ENCODE assay signal across 12 cellular contexts in the genomic region with DNA sequence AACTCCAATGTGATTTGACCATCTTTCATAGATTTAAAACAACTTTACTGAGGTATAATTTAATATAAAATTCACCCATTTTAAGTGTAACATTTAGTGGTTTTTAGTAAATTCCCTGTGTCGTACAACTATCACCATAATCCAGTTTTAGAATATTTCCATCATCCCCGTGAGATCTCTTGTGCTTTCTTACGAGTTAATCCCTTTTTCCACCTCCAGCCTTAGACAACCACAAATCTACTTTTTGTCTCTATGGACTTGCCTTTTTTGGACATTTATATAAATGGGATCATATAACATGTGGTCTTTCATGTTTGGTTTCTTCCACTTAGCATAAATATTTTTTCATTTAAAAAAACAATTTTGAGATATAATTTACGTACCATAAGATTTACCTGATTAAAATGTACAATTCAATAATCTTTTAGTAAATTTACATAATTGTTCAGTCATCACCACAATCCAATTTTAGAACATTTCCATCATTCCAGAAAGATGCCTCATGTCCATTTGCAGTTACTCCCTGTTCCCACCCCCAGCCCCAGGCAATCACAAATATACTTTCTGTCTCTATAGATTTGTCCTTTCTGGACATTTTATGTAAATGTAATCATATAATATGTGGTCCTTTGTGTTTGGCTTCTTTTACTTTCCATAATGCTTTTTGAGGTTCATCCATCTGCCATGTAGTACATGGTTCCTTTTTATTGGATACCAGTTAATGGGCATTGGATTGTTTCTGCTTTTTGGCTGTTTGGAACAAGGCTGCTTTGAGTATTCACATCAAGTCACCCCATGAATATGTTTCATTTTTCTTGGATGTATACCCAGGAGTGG.
A peak's percentile ranks its signal among the peaks of the same experiment; 100 is the strongest.
DNase-seq lines count a peak whose midpoint lies in the region; ATAC-seq and TF ChIP-seq lines count a peak whose summit lies in the region.
"Had no signal": no experiment of that assay in that cellular context is flagged by ENCODE, and none has a peak within 500 bp of the region (broad histone marks: within the 10 kb centered on the region; RNA-seq: fewer than 3 reads in every experiment).

No MANE protein-coding gene starts in this region.

- H3K4me3 Mint-ChIP-seq in activated naive CD8-positive, alpha-beta T cell treated with anti-CD3 and anti-CD28 coated beads, Interleukin-2, amount 50 U/mL, for 24 hours: peak overlapping the region; percentile 97

- TF ChIP-seq CTCF in AG10803 (conservative IDR thresholded peaks at IDR 0.05; ENCODE audit: low read length): no peak

- H3K9me3 Mint-ChIP-seq in activated naive CD8-positive, alpha-beta T cell treated with anti-CD3 and anti-CD28 coated beads, Interleukin-2, amount 50 U/mL, for 24 hours: no peaks in the 10 kb centered on the region

- no peaks in the 10 kb centered on the region for H3K27me3 Mint-ChIP-seq in activated naive CD8-positive, alpha-beta T cell treated with anti-CD3 and anti-CD28 coated beads, Interleukin-2, amount 50 U/mL, for 24 hours

- peaks cover 83% of the 10 kb centered on the region for H3K4me1 Mint-ChIP-seq in activated naive CD8-positive, alpha-beta T cell treated with anti-CD3 and anti-CD28 coated beads, Interleukin-2, amount 50 U/mL, for 24 hours

- peaks cover 15% of the 10 kb centered on the region for H3K36me3 Mint-ChIP-seq in activated naive CD8-positive, alpha-beta T cell treated with anti-CD3 and anti-CD28 coated beads, Interleukin-2, amount 50 U/mL, for 24 hours (ENCODE audit: low read depth)

- peak overlapping the region; percentile 82 for H3K27ac Mint-ChIP-seq in activated naive CD8-positive, alpha-beta T cell treated with anti-CD3 and anti-CD28 coated beads, Interleukin-2, amount 50 U/mL, for 24 hours

- ATAC-seq in activated naive CD8-positive, alpha-beta T cell treated with anti-CD3 and anti-CD28 coated beads, Interleukin-2, amount 50 U/mL, for 24 hours: no peak
- ATAC-seq in GM21515 (IDR thresholded peaks at IDR 0.05; ENCODE audit: unreplicated experiment) (no peak), GM18873 (IDR thresholded peaks at IDR 0.05; ENCODE audit: low FRiP score, unreplicated experiment) (no peak)
- ATAC-seq: right cardiac atrium had no signal

- H3K4me3 ChIP-seq in AG10803 (ENCODE audit: low read length): no peak overlapping the region; the same call in 1 of the 2 replicates
- H3K4me3 ChIP-seq: coronary artery had no signal

- peak; percentile 56 for DNase-seq in AG10803 (ENCODE audit: low read depth)
- DNase-seq in HS-27A (ENCODE audit: low read depth): peak; percentile 72
- no peak for DNase-seq in activated naive CD8-positive, alpha-beta T cell treated with anti-CD3 and anti-CD28 coated beads, Interleukin-2, amount 50 U/mL, for 24 hours
- DNase-seq in kidney glomerular epithelial cell (lab: John Stamatoyannopoulos, UW): peak; percentile 16
- no peak for DNase-seq in midbrain (lab: John Stamatoyannopoulos, UW)
- DNase-seq in RPMI8226: no peak
- DNase-seq: MM.1S; NK-92 treated with Interleukin-12 subunit alpha and Interleukin-12 subunit beta, amount 100 ng/mL, for 24 hours; right cardiac atrium had no signal

Comparison
In these comparisons a context has a peak if more than half of its experiments do, and no peak if none do; other contexts are left out.
1. DNase-seq: peak in AG10803 (single experiment), HS-27A (single experiment) and kidney glomerular epithelial cell (single experiment); none in activated naive CD8-positive, alpha-beta T cell treated with anti-CD3 and anti-CD28 coated beads, Interleukin-2, amount 50 U/mL, for 24 hours (single experiment), midbrain (single experiment) and RPMI8226 (single experiment).